12 cellular contexts compared by ENCODE assay signal in the genomic region with DNA sequence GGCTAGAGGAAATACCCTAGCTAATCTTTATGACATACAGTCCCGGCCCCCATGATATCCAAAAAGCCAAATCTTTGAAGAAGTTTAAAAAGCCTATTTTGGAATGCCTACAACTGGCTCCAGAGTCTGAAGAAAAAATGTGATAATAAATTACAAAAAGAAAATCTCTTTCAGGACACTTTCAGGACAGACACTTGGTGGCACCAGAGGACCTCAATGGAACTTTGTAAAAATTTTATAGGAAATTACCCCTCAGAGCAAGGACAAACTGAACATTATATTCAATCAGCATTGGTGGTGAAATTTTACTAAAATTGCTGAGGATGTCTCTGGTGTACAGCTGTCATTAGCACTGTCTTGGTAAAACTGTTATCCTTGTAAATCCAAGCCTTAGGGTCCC.
DNase-seq lines count a peak whose midpoint lies in the region; FAIRE-seq and TF ChIP-seq lines count a peak whose summit lies in the region.
"Had no signal": no experiment of that assay in that cellular context is flagged by ENCODE, and none has a peak within 500 bp of the region (broad histone marks: within the 10 kb centered on the region; RNA-seq: fewer than 3 reads in every experiment).

No MANE protein-coding gene starts in this region.

- no peak overlapping the region for H3K4me3 ChIP-seq in bronchial epithelial cell (ENCODE audit: low read depth, low read length)
- H3K4me3 ChIP-seq in uterus = no peak overlapping the region
- no peak overlapping the region for H3K4me3 ChIP-seq in H7 (ENCODE audit: insufficient read depth, low read depth, low read length)

- H3K36me3 ChIP-seq in bronchial epithelial cell (ENCODE audit: control insufficient read depth, insufficient read depth, low read length) (no peaks in the 10 kb centered on the region), uterus (no peaks in the 10 kb centered on the region), H7 (replicated peaks; ENCODE audit: control insufficient read depth, insufficient read depth, low read length) (no peaks in the 10 kb centered on the region)

- peaks cover 2% of the 10 kb centered on the region for H3K9me3 Mint-ChIP-seq in progenitor cell of endocrine pancreas (ENCODE audit: low read depth)
- H3K9me3 Mint-ChIP-seq: activated CD4-positive, alpha-beta T cell treated with anti-CD3 and anti-CD28 coated beads, Interleukin-2, amount 10 ng/mL, durations not matched to agents 7 days and 5 days had no signal

- H3K27me3 ChIP-seq in bronchial epithelial cell (ENCODE audit: control insufficient read depth, insufficient read depth, low read length) = no peaks in the 10 kb centered on the region
- no peaks in the 10 kb centered on the region for H3K27me3 ChIP-seq in uterus
- H3K27me3 ChIP-seq in H7 (ENCODE audit: control insufficient read depth, insufficient read depth, low read length) = no peaks in the 10 kb centered on the region

- H3K9me3 ChIP-seq in uterus = no peaks in the 10 kb centered on the region

- no peaks in the 10 kb centered on the region for H3K4me1 ChIP-seq in uterus

- H3K27me3 Mint-ChIP-seq in progenitor cell of endocrine pancreas = peaks cover 5% of the 10 kb centered on the region

- H3K36me3 Mint-ChIP-seq in progenitor cell of endocrine pancreas (ENCODE audit: insufficient read depth) = no peaks in the 10 kb centered on the region
- H3K36me3 Mint-ChIP-seq: CD4-positive, CD25-positive, alpha-beta regulatory T cell had no signal

- TF ChIP-seq POLR2A in uterus (IDR thresholded peaks at IDR 0.05) = no peak

- peaks cover 6% of the 10 kb centered on the region for H3K4me1 Mint-ChIP-seq in progenitor cell of endocrine pancreas (ENCODE audit: low read depth)
- H3K4me1 Mint-ChIP-seq: activated CD4-positive, alpha-beta T cell treated with anti-CD3 and anti-CD28 coated beads, Interleukin-2, amount 10 ng/mL, durations not matched to agents 7 days and 5 days; CD4-positive, CD25-positive, alpha-beta regulatory T cell had no signal

- no peak for FAIRE-seq in bronchial epithelial cell (lab: Jason Lieb, UNC)

- H3K27ac ChIP-seq in uterus = no peak overlapping the region

- peak; percentile 30 for DNase-seq in NCI-H2171 treated with DMSO at 0.1 percent for 48 hours (lab: John Stamatoyannopoulos, UW)
- DNase-seq in NCI-H2171 (lab: John Stamatoyannopoulos, UW) = no peak
- no peak for DNase-seq in bronchial epithelial cell (ENCODE audit: low read depth)
- DNase-seq in progenitor cell of endocrine pancreas (ENCODE audit: low spot score, unreplicated experiment) = no peak
- DNase-seq in GM19238 (ENCODE audit: insufficient read length, low spot score) = no peak
- DNase-seq in uterus = no peak
- DNase-seq in H7 = no peak
- DNase-seq: activated CD4-positive, alpha-beta T cell treated with anti-CD3 and anti-CD28 coated beads, Interleukin-2, amount 10 ng/mL, durations not matched to agents 7 days and 5 days; CD4-positive, CD25-positive, alpha-beta regulatory T cell; NCI-H774; stimulated activated naive CD4-positive, alpha-beta T cell had no signal

- intact Hi-C loops in uterus (cut with DNase I; ENCODE audit: low total_unique reads) = no loop called here

- no peak overlapping the region for H3K4me3 Mint-ChIP-seq in progenitor cell of endocrine pancreas (ENCODE audit: low read depth)
- H3K4me3 Mint-ChIP-seq: activated CD4-positive, alpha-beta T cell treated with anti-CD3 and anti-CD28 coated beads, Interleukin-2, amount 10 ng/mL, durations not matched to agents 7 days and 5 days; CD4-positive, CD25-positive, alpha-beta regulatory T cell had no signal

- H3K27ac Mint-ChIP-seq in progenitor cell of endocrine pancreas = no peak overlapping the region
- H3K27ac Mint-ChIP-seq: activated CD4-positive, alpha-beta T cell treated with anti-CD3 and anti-CD28 coated beads, Interleukin-2, amount 10 ng/mL, durations not matched to agents 7 days and 5 days; CD4-positive, CD25-positive, alpha-beta regulatory T cell had no signal

- TF ChIP-seq CTCF in LNCAP (IDR thresholded peaks at IDR 0.05) (peak; percentile 57), bronchial epithelial cell (IDR thresholded peaks at IDR 0.05; ENCODE audit: insufficient read depth, low read length, severe bottlenecking) (peak; percentile 19), progenitor cell of endocrine pancreas (IDR thresholded peaks at IDR 0.05; ENCODE audit: unreplicated experiment) (peak; percentile 52), uterus (IDR thresholded peaks at IDR 0.05) (peak in 2 of 4 experiments; percentile 8 to 20)
